Comparison of ENCODE assay signal across 15 cellular contexts in the genomic region with DNA sequence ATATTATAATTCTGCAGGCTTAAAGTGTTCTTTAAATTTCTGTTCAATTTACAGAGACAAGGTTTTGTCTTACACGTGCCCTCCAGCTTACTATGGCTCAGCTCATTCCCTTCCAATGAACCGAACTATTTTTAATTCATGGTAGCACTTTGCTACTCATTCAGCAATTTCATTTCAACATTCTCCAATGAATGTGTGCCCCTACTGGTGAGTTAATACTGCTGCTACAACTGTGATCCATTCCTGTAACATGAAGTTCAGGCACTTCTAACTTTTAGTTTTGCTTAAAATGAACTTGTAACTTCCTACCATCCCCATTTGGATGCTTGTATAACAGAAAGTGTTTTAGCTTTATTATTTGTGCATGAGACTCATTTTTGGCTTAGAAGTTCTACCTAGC.
A peak's percentile ranks its signal among the peaks of the same experiment; 100 is the strongest.
DNase-seq lines count a peak whose midpoint lies in the region; ATAC-seq and TF ChIP-seq lines count a peak whose summit lies in the region.
"Had no signal": no experiment of that assay in that cellular context is flagged by ENCODE, and none has a peak within 500 bp of the region (broad histone marks: within the 10 kb centered on the region; RNA-seq: fewer than 3 reads in every experiment).

No MANE protein-coding gene starts in this region.

- TF ChIP-seq CTCF in GM20000 (IDR thresholded peaks at IDR 0.05; ENCODE audit: extremely low read depth, missing control alignments) = peak; percentile 3
- TF ChIP-seq CTCF in Panc1 (IDR thresholded peaks at IDR 0.05) = peak; percentile 37; the same call in 1 of the 2 replicates
- peak; percentile 36 for TF ChIP-seq CTCF in fibroblast of mammary gland (conservative IDR thresholded peaks at IDR 0.05; ENCODE audit: control insufficient read depth, insufficient read depth, low read depth, low read length)

- H3K4me1 ChIP-seq in Panc1 (ENCODE audit: control insufficient read depth, insufficient read depth, low read length) = no peaks in the 10 kb centered on the region
- H3K4me1 ChIP-seq: ascending aorta; BLaER1 treated with 17β-estradiol and CSF1 and Interleukin-3, amounts not matched to agents 10 nM and 100 nM had no signal

- POLR2A ChIA-PET in Panc1 (lab: Charles Lee) = no interaction called here

- H3K36me3 ChIP-seq in Panc1 (ENCODE audit: control insufficient read depth, insufficient read depth, low read length) = no peaks in the 10 kb centered on the region
- H3K36me3 ChIP-seq: ascending aorta had no signal

- CTCF ChIA-PET in Panc1 (lab: Charles Lee) = interaction anchor here (0.6 kb wide), 1 partner anchor 1073 kb away, joined by 4 read pairs; no protein-coding TSS in a partner anchor

- H3K4me3 ChIP-seq in Panc1 (ENCODE audit: low read depth in 2 of 2, low read length in 2 of 2) (no peak overlapping the region), fibroblast of mammary gland (ENCODE audit: control insufficient read depth, low read depth, low read length) (no peak overlapping the region)
- H3K4me3 ChIP-seq: ascending aorta; BLaER1 treated with 17β-estradiol and CSF1 and Interleukin-3, amounts not matched to agents 10 nM and 100 nM had no signal

- H3K27me3 ChIP-seq in Panc1 (ENCODE audit: control insufficient read depth, insufficient read depth, low read length) = no peaks in the 10 kb centered on the region; the same call in 1 of the 2 replicates
- H3K27me3 ChIP-seq: ascending aorta; BLaER1 treated with 17β-estradiol and CSF1 and Interleukin-3, amounts not matched to agents 10 nM and 100 nM had no signal

- H3K9me3 ChIP-seq in Panc1 (ENCODE audit: control insufficient read depth, insufficient read depth, low read depth, low read length) = no peaks in the 10 kb centered on the region
- H3K9me3 ChIP-seq: ascending aorta; BLaER1 treated with 17β-estradiol and CSF1 and Interleukin-3, amounts not matched to agents 10 nM and 100 nM had no signal

- no TSS peak for BruUV-seq in Panc1 (replicated peaks; lab: Mats Ljungman, UMichigan)

- H3K27ac ChIP-seq in Panc1 (ENCODE audit: low read length) = no peak overlapping the region
- H3K27ac ChIP-seq: ascending aorta; BLaER1 treated with 17β-estradiol and CSF1 and Interleukin-3, amounts not matched to agents 10 nM and 100 nM; epithelial cell of prostate had no signal

- in situ Hi-C loops in Panc1 (cut with HindIII; ENCODE audit: low pct_unique_long_range_greater_than_20kb, low sequenced_read_pairs) = no loop called here

- ATAC-seq in Panc1 (no peak), GM19328 (IDR thresholded peaks at IDR 0.05; ENCODE audit: unreplicated experiment) (no peak)

- peak; percentile 13 for DNase-seq in AG08395 (ENCODE audit: low spot score)
- no peak for DNase-seq in GM20000 (ENCODE audit: low spot score)
- DNase-seq in Panc1 (ENCODE audit: low read depth, low spot score) = no peak
- peak; percentile 8 for DNase-seq in fibroblast of mammary gland (ENCODE audit: low read depth)
- DNase-seq in HUDEP-2 (lab: John Stamatoyannopoulos, UW; ENCODE audit: unreplicated experiment in 76 of 76) = no peak
- no peak for DNase-seq in ecto neural progenitor cell (ENCODE audit: low spot score)
- no peak for DNase-seq in epidermal melanocyte (ENCODE audit: insufficient read length, low spot score)
- DNase-seq: activated T-cell treated with anti-CD3 and anti-CD28 coated beads, Interleukin-2, amount 50 U/mL, for 24 hours; NCI-H1417 treated with DMSO at 0.1 percent for 48 hours; T-helper 9 cell; trophoblast cell had no signal

- intact Hi-C loops in Panc1 (cut with micrococcal nuclease; ENCODE audit: unreplicated experiment) = loop anchor here (10.0 kb wide), 1 partner anchor 166 kb away; no protein-coding TSS in a partner anchor

Comparison
In these comparisons a context has a peak if more than half of its experiments do, and no peak if none do; other contexts are left out.
1. DNase-seq: peak in AG08395 (single experiment) and fibroblast of mammary gland (single experiment); none in GM20000 (single experiment), Panc1 (single experiment), HUDEP-2 (0 of 76), ecto neural progenitor cell (single experiment) and epidermal melanocyte (single experiment).
2. Peak in every context shown above with its lines, with median percentiles within 50 percentile points of each other: CTCF ChIP-seq.